Comparison of ENCODE assay signal across 8 cellular contexts in genomic region chr10:92240289-92241157, GRCh38. TPM values are rescaled to one million over a fixed set of nuclear protein-coding genes. Genes with fewer than 3 reads are reported as not detected.
DNase-seq lines count a peak whose midpoint lies in the region; ATAC-seq and TF ChIP-seq lines count a peak whose summit lies in the region.

No MANE protein-coding gene starts in this region.

- H3K27me3 Mint-ChIP-seq in CD14-positive monocyte (ENCODE audit: low read depth in 3 of 3): peaks cover 0 to 4% (median 0%) of the 10 kb centered on the region in 3 donors
- peaks cover 3% of the 10 kb centered on the region for H3K27me3 Mint-ChIP-seq in activated T-helper 17 cell treated with anti-CD3 and anti-CD28 coated beads, Interleukin-2, amount 50 U/mL, for 72 hours
- H3K27me3 Mint-ChIP-seq in type B pancreatic cell: peaks cover 38% of the 10 kb centered on the region

- H3K9me3 Mint-ChIP-seq in CD14-positive monocyte (peaks cover 0 to 2% (median 0%) of the 10 kb centered on the region in 7 donors), type B pancreatic cell (no peaks in the 10 kb centered on the region)
- H3K9me3 Mint-ChIP-seq in activated T-helper 17 cell treated with anti-CD3 and anti-CD28 coated beads, Interleukin-2, amount 50 U/mL, for 72 hours: no peaks in the 10 kb centered on the region

- ATAC-seq in GM19043 (IDR thresholded peaks at IDR 0.05; ENCODE audit: low read depth, unreplicated experiment) (peak; percentile 69), HG03460 (IDR thresholded peaks at IDR 0.05; ENCODE audit: unreplicated experiment) (peak; percentile 60)
- ATAC-seq in activated T-helper 17 cell treated with anti-CD3 and anti-CD28 coated beads, Interleukin-2, amount 50 U/mL, for 72 hours (replicated peaks): peak; percentile 52

- H3K27ac Mint-ChIP-seq in CD14-positive monocyte (peak overlapping the region; percentile 87 to 97 (median 93)), type B pancreatic cell (peak overlapping the region; percentile 94)
- peak overlapping the region; percentile 38 for H3K27ac Mint-ChIP-seq in activated T-helper 17 cell treated with anti-CD3 and anti-CD28 coated beads, Interleukin-2, amount 50 U/mL, for 72 hours

- intact Hi-C loops in CD14-positive monocyte (cut with micrococcal nuclease): loop anchor here in 1 of 2 donors (2.0 kb wide), 1 partner anchor 50 kb away; the partner anchor contains the start of genes CPEB3 and MARCHF5

- H3K36me3 Mint-ChIP-seq in CD14-positive monocyte (peaks cover 15 to 18% of the 10 kb centered on the region in 2 donors), type B pancreatic cell (no peaks in the 10 kb centered on the region)
- H3K36me3 Mint-ChIP-seq in activated T-helper 17 cell treated with anti-CD3 and anti-CD28 coated beads, Interleukin-2, amount 50 U/mL, for 72 hours (ENCODE audit: low read depth): peaks cover 28% of the 10 kb centered on the region

- peaks cover 53% of the 10 kb centered on the region for H3K4me1 Mint-ChIP-seq in CD14-positive monocyte
- H3K4me1 Mint-ChIP-seq in activated T-helper 17 cell treated with anti-CD3 and anti-CD28 coated beads, Interleukin-2, amount 50 U/mL, for 72 hours: peaks cover 32% of the 10 kb centered on the region
- H3K4me1 Mint-ChIP-seq in type B pancreatic cell (ENCODE audit: unreplicated experiment): peaks cover 23% of the 10 kb centered on the region

- peak overlapping the region; percentile 70 for H3K4me3 ChIP-seq in fibroblast of pulmonary artery (replicated peaks; ENCODE audit: low read depth, low read length)

- DNase-seq in CD14-positive monocyte (ENCODE audit: low spot score) (peak; percentile 67), NOMO-1 (lab: John Stamatoyannopoulos, UW; ENCODE audit: unreplicated experiment in 2 of 2) (peak; percentile 84 to 94), fibroblast of pulmonary artery (ENCODE audit: low read depth) (peak; percentile 82), myocyte (ENCODE audit: low read depth) (peak; percentile 79), type B pancreatic cell (ENCODE audit: extremely low spot score, unreplicated experiment) (no peak)

- H3K4me3 Mint-ChIP-seq in CD14-positive monocyte: peak overlapping the region; percentile 93 to 99
- peak overlapping the region; percentile 89 for H3K4me3 Mint-ChIP-seq in activated T-helper 17 cell treated with anti-CD3 and anti-CD28 coated beads, Interleukin-2, amount 50 U/mL, for 72 hours
- H3K4me3 Mint-ChIP-seq in type B pancreatic cell: peak overlapping the region; percentile 93

- TF ChIP-seq CTCF in CD14-positive monocyte (IDR thresholded peaks at IDR 0.05) (no peak), fibroblast of pulmonary artery (IDR thresholded peaks at IDR 0.05; ENCODE audit: low read length, missing control alignments) (no peak), type B pancreatic cell (conservative IDR thresholded peaks at IDR 0.05) (no peak)

RNA-seq across cellular contexts. Expression of gene CPEB3, which starts 50.4 kb away (rescaled TPM):
- polyA plus RNA-seq in CD14-positive monocyte: 1 to 10 TPM; 1.8 to 2.1 TPM
- total RNA-seq in activated T-helper 17 cell treated with anti-CD3 and anti-CD28 coated beads, Interleukin-2, amount 50 U/mL, for 72 hours: 1 to 10 TPM; 2.1 to 2.9 TPM
- 3.9 and 8.6 TPM in 2 replicates for total RNA-seq in myocyte
- polyA plus RNA-seq in myocyte (2012): 1.2 TPM
- 2.3 and 3.7 TPM in 2 replicates for total RNA-seq in type B pancreatic cell (ENCODE audit: low replicate concordance)

RNA-seq across cellular contexts. Expression of gene MARCHF5, which starts 50.4 kb away (rescaled TPM):
- polyA plus RNA-seq in CD14-positive monocyte: 10 to 100 TPM; 29.6 to 30.6 TPM
- total RNA-seq in activated T-helper 17 cell treated with anti-CD3 and anti-CD28 coated beads, Interleukin-2, amount 50 U/mL, for 72 hours: 10 to 100 TPM; 28.7 to 31.6 TPM
- total RNA-seq in myocyte (13.0 and 13.3 TPM in 2 replicates), type B pancreatic cell (ENCODE audit: low replicate concordance) (57.8 and 59.8 TPM in 2 replicates)
- 29.2 TPM for polyA plus RNA-seq in myocyte (2012)

Comparison
In these comparisons a context has a peak if more than half of its experiments do, and no peak if none do; other contexts are left out.
1. H3K27ac Mint-ChIP-seq: peak in every context shown above with its lines; median percentile 94 in type B pancreatic cell; 93 in CD14-positive monocyte; 38 in activated T-helper 17 cell treated with anti-CD3 and anti-CD28 coated beads, Interleukin-2, amount 50 U/mL, for 72 hours.